In genomic region chr13:111215081-111216047, GRCh38 we compare ENCODE assay signal across 15 cellular contexts.
DNase-seq lines count a peak whose midpoint lies in the region; ATAC-seq, FAIRE-seq and TF ChIP-seq lines count a peak whose summit lies in the region.
"Had no signal": no experiment of that assay in that cellular context is flagged by ENCODE, and none has a peak within 500 bp of the region (broad histone marks: within the 10 kb centered on the region; RNA-seq: fewer than 3 reads in every experiment).

No MANE protein-coding gene starts in this region.

- FAIRE-seq in astrocyte (lab: Jason Lieb, UNC): no peak
- FAIRE-seq: colon had no signal

- H3K4me3 Mint-ChIP-seq in astrocyte (ENCODE audit: unreplicated experiment): no peak overlapping the region
- H3K4me3 Mint-ChIP-seq in neural progenitor cell: peak overlapping the region; percentile 52
- H3K4me3 Mint-ChIP-seq: activated T-helper 17 cell treated with anti-CD3 and anti-CD28 coated beads, Interleukin-2, amount 50 U/mL, for 72 hours; CD4-positive, alpha-beta memory T cell had no signal

- H3K27me3 ChIP-seq in Karpas-422 (ENCODE audit: low read length) (no peaks in the 10 kb centered on the region), astrocyte (ENCODE audit: insufficient read depth, low read length) (no peaks in the 10 kb centered on the region), neural progenitor cell (no peaks in the 10 kb centered on the region)
- H3K27me3 ChIP-seq: tibial nerve had no signal

- peak; percentile 56 for DNase-seq in DMS153 treated with DMSO at 0.1 percent for 48 hours (lab: John Stamatoyannopoulos, UW; ENCODE audit: unreplicated experiment)
- DNase-seq in Karpas-422: no peak
- no peak for DNase-seq in astrocyte (ENCODE audit: low read depth)
- peak; percentile 65 for DNase-seq in neural progenitor cell (ENCODE audit: low spot score)
- DNase-seq in activated effector memory CD4-positive, alpha-beta T cell treated with anti-CD3 and anti-CD28 coated beads, Interleukin-2, amount 50 U/mL, for 16 hours: no peak
- DNase-seq: foreskin melanocyte had no signal

- H2AFZ ChIP-seq in Karpas-422 (ENCODE audit: low read length) (no peak overlapping the region), astrocyte (ENCODE audit: low read depth, low read length) (no peak overlapping the region), neural progenitor cell (replicated peaks) (no peak overlapping the region)

- H3K4me3 ChIP-seq in Karpas-422 (ENCODE audit: low read length) (no peak overlapping the region), astrocyte (ENCODE audit: insufficient read depth, low read depth, low read length) (no peak overlapping the region), neural progenitor cell (peak overlapping the region; percentile 22)
- H3K4me3 ChIP-seq: GM12878, tibial nerve had no signal

- TF ChIP-seq CTCF in astrocyte (IDR thresholded peaks at IDR 0.05; ENCODE audit: insufficient read depth, low read depth, low read length): no peak
- no peak for TF ChIP-seq CTCF in neural progenitor cell (IDR thresholded peaks at IDR 0.05)

- H3K4me2 ChIP-seq in Karpas-422 (ENCODE audit: low read depth, low read length, poor library complexity, severe bottlenecking) (peak overlapping the region; percentile 17), astrocyte (ENCODE audit: low read length) (no peak overlapping the region), neural progenitor cell (peak overlapping the region; percentile 70)

- H3K9me3 ChIP-seq in Karpas-422 (ENCODE audit: low read length) (no peaks in the 10 kb centered on the region), astrocyte (ENCODE audit: insufficient read depth, low read depth, low read length) (no peaks in the 10 kb centered on the region), neural progenitor cell (ENCODE audit: low read depth) (no peaks in the 10 kb centered on the region)
- H3K9me3 ChIP-seq: tibial nerve had no signal

- peaks cover 4% of the 10 kb centered on the region for H3K36me3 Mint-ChIP-seq in astrocyte (ENCODE audit: low read depth, unreplicated experiment)
- peaks cover 16% of the 10 kb centered on the region for H3K36me3 Mint-ChIP-seq in neural progenitor cell

- no peak for ATAC-seq in HG02852 (IDR thresholded peaks at IDR 0.05; ENCODE audit: unreplicated experiment)
- ATAC-seq in GM18858 (IDR thresholded peaks at IDR 0.05; ENCODE audit: unreplicated experiment): no peak
- ATAC-seq in HG02678 (IDR thresholded peaks at IDR 0.05; ENCODE audit: unreplicated experiment): no peak

- no peaks in the 10 kb centered on the region for H3K9me2 ChIP-seq in Karpas-422 (replicated peaks; ENCODE audit: insufficient read depth, low read length)

- H3K27me3 Mint-ChIP-seq in astrocyte (ENCODE audit: low read depth, unreplicated experiment) (no peaks in the 10 kb centered on the region), neural progenitor cell (ENCODE audit: insufficient read depth, low read depth) (no peaks in the 10 kb centered on the region)
- H3K27me3 Mint-ChIP-seq: activated T-helper 17 cell treated with anti-CD3 and anti-CD28 coated beads, Interleukin-2, amount 50 U/mL, for 72 hours; CD4-positive, alpha-beta memory T cell had no signal

- H4K20me1 ChIP-seq in Karpas-422 (ENCODE audit: insufficient read depth, low read depth, low read length): peaks cover 53% of the 10 kb centered on the region
- peaks cover 68% of the 10 kb centered on the region for H4K20me1 ChIP-seq in astrocyte (ENCODE audit: insufficient read depth, low read length)
- peaks cover 97% of the 10 kb centered on the region for H4K20me1 ChIP-seq in neural progenitor cell (ENCODE audit: low read depth)

- H3K79me2 ChIP-seq in Karpas-422 (ENCODE audit: low read length) (peaks cover 99% of the 10 kb centered on the region), astrocyte (ENCODE audit: insufficient read depth, low read length) (peaks cover 94% of the 10 kb centered on the region), neural progenitor cell (ENCODE audit: low read depth) (peaks cover 92% of the 10 kb centered on the region)

- H3K4me1 ChIP-seq in Karpas-422 (ENCODE audit: low read length) (peaks cover 59% of the 10 kb centered on the region), astrocyte (ENCODE audit: insufficient read depth, low read length) (peaks cover 37% of the 10 kb centered on the region), neural progenitor cell (peaks cover 46% of the 10 kb centered on the region)

- H3K9ac ChIP-seq in Karpas-422 (ENCODE audit: low read length) (0 out of 2 replicates have a peak overlapping the region, but pooled peaks have one; percentile 1), astrocyte (ENCODE audit: low read length) (no peak overlapping the region), neural progenitor cell (no peak overlapping the region)

- H3K27ac Mint-ChIP-seq in astrocyte (ENCODE audit: unreplicated experiment) (peak overlapping the region; percentile 21), neural progenitor cell (peak overlapping the region; percentile 67)

- H3K9me3 Mint-ChIP-seq in astrocyte (ENCODE audit: unreplicated experiment) (no peaks in the 10 kb centered on the region), neural progenitor cell (no peaks in the 10 kb centered on the region)
- H3K9me3 Mint-ChIP-seq: activated T-helper 17 cell treated with anti-CD3 and anti-CD28 coated beads, Interleukin-2, amount 50 U/mL, for 72 hours; CD4-positive, alpha-beta memory T cell had no signal

- peaks cover 36% of the 10 kb centered on the region for H3F3A ChIP-seq in neural progenitor cell (ENCODE audit: low read depth)

- H3K27ac ChIP-seq in Karpas-422 (ENCODE audit: low read length) (peak overlapping the region; percentile 41), astrocyte (ENCODE audit: low read depth, low read length) (no peak overlapping the region), neural progenitor cell (peak overlapping the region; percentile 24)
- H3K27ac ChIP-seq: RWPE1 had no signal

- H3K36me3 ChIP-seq in Karpas-422 (ENCODE audit: insufficient read depth, low read length) (peaks cover 24% of the 10 kb centered on the region; the same call in 1 of the 2 replicates), astrocyte (ENCODE audit: insufficient read depth, low read length) (peaks cover 3% of the 10 kb centered on the region), neural progenitor cell (no peaks in the 10 kb centered on the region)
- H3K36me3 ChIP-seq: tibial nerve had no signal

- peaks cover 77% of the 10 kb centered on the region for H3K4me1 Mint-ChIP-seq in astrocyte (ENCODE audit: low read depth, unreplicated experiment)
- peaks cover 75% of the 10 kb centered on the region for H3K4me1 Mint-ChIP-seq in neural progenitor cell

Comparison
In these comparisons a context has a peak if more than half of its experiments do, and no peak if none do; other contexts are left out.
1. DNase-seq: peak in DMS153 treated with DMSO at 0.1 percent for 48 hours (single experiment) and neural progenitor cell (single experiment); none in Karpas-422 (single experiment), astrocyte (single experiment) and activated effector memory CD4-positive, alpha-beta T cell treated with anti-CD3 and anti-CD28 coated beads, Interleukin-2, amount 50 U/mL, for 16 hours (single experiment).